Comparison of ENCODE assay signal across 3 cellular contexts in the genomic region with DNA sequence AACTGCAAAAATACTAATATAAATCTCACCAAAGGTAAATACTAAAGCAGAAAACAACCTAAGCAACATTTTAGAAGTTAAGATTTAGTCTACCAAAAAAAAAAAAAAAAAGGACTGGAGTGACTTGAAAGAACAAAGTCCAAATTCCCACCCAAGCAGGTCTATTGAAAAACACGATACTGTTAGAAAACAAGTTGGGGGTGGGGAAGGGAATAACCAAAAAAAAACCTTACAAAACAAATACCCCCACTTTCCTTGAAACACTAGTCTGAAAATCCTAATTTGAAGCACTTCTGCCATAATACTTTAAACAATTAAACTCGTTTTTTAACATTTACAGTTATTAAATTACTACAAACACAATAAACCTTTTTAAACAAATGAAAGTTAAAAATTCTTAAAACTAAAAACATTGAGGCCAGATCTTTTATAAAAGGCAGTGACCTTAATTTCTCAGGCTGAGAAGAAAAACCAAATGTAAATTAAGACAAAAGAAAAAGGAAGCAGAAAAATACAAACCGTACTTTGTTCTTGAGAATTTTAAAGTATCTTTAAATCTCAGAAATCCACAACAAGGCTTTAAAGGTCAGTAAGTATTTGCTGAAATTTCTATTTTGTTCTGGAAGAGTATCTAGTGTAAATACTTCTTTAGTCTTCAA.
A peak's percentile ranks its signal among the peaks of the same experiment; 100 is the strongest.
TF ChIP-seq lines count a peak whose summit lies in the region.

No MANE protein-coding gene starts in this region.

TF ChIP-seq in SK-N-SH, 30 proteins besides CTCF, POLR2A, EP300 and RAD21:
- no peak; the same call in 1 of the 2 replicates for TF ChIP-seq MXI1 (IDR thresholded peaks at IDR 0.05; ENCODE audit: low read depth, low read length)
- no peak for TF ChIP-seq NFIC (IDR thresholded peaks at IDR 0.05; ENCODE audit: borderline replicate concordance)
- TF ChIP-seq ELF1 (IDR thresholded peaks at IDR 0.05), result no peak
- TF ChIP-seq CHD2 (IDR thresholded peaks at IDR 0.05; ENCODE audit: low read length, partially characterized antibody), result no peak
- TF ChIP-seq YY1 (IDR thresholded peaks at IDR 0.05; ENCODE audit: low read depth), result no peak
- TF ChIP-seq, protein P1, sequence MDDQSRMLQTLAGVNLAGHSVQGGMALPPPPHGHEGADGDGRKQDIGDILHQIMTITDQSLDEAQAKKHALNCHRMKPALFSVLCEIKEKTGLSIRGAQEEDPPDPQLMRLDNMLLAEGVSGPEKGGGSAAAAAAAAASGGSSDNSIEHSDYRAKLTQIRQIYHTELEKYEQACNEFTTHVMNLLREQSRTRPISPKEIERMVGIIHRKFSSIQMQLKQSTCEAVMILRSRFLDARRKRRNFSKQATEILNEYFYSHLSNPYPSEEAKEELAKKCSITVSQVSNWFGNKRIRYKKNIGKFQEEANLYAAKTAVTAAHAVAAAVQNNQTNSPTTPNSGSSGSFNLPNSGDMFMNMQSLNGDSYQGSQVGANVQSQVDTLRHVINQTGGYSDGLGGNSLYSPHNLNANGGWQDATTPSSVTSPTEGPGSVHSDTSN (IDR thresholded peaks at IDR 0.05), result no peak
- TF ChIP-seq RCOR1 (IDR thresholded peaks at IDR 0.05; ENCODE audit: low read length), result no peak
- no peak for TF ChIP-seq MEF2A (IDR thresholded peaks at IDR 0.05; ENCODE audit: borderline replicate concordance, low read depth)
- no peak for TF ChIP-seq POLR2AphosphoS5 (IDR thresholded peaks at IDR 0.05; ENCODE audit: low read depth, low read length)
- no peak for TF ChIP-seq FOXJ3 (CRISPR knock-in tag; IDR thresholded peaks at IDR 0.05)
- TF ChIP-seq ZBTB33 (IDR thresholded peaks at IDR 0.05; ENCODE audit: borderline replicate concordance, low read depth), result no peak
- TF ChIP-seq TCF12 (IDR thresholded peaks at IDR 0.05), result no peak
- TF ChIP-seq GATA2 (CRISPR knock-in tag; IDR thresholded peaks at IDR 0.05), result no peak
- no peak for TF ChIP-seq RXRA (IDR thresholded peaks at IDR 0.05; ENCODE audit: borderline replicate concordance, low read depth)
- no peak for TF ChIP-seq FOXM1 (IDR thresholded peaks at IDR 0.05; ENCODE audit: low read depth)
- no peak for TF ChIP-seq SMC3 (IDR thresholded peaks at IDR 0.05; ENCODE audit: low read depth, low read length)
- TF ChIP-seq RFX5 (IDR thresholded peaks at IDR 0.05; ENCODE audit: low read length), result no peak
- no peak for TF ChIP-seq FOSL2 (IDR thresholded peaks at IDR 0.05; ENCODE audit: borderline replicate concordance, low read depth)
- TF ChIP-seq JUND (IDR thresholded peaks at IDR 0.05), result no peak

TF ChIP-seq in SK-N-SH treated with all-trans-retinoic acid at 6 μM for 48 hours, 23 proteins besides CTCF, POLR2A, EP300 and RAD21 (continues in another document):
- no peak for TF ChIP-seq ARNTL (CRISPR knock-in tag; IDR thresholded peaks at IDR 0.05; ENCODE audit: borderline replicate concordance, low read depth)
- TF ChIP-seq ESRRG (CRISPR knock-in tag; IDR thresholded peaks at IDR 0.05), result no peak
- no peak for TF ChIP-seq TCF4 (CRISPR knock-in tag; IDR thresholded peaks at IDR 0.05; ENCODE audit: borderline replicate concordance)
- TF ChIP-seq RARB (CRISPR knock-in tag; IDR thresholded peaks at IDR 0.05), result no peak
- TF ChIP-seq ZNF8 (CRISPR knock-in tag; IDR thresholded peaks at IDR 0.05), result no peak
- no peak for TF ChIP-seq CREB5 (CRISPR knock-in tag; IDR thresholded peaks at IDR 0.05; ENCODE audit: low read depth)
- TF ChIP-seq OSR1 (CRISPR knock-in tag; IDR thresholded peaks at IDR 0.05), result no peak
- TF ChIP-seq ZFP30 (CRISPR knock-in tag; IDR thresholded peaks at IDR 0.05), result no peak
- TF ChIP-seq ZNF70 (CRISPR knock-in tag; IDR thresholded peaks at IDR 0.05), result no peak
- no peak for TF ChIP-seq ZFP3 (CRISPR knock-in tag; IDR thresholded peaks at IDR 0.05)
- TF ChIP-seq GLIS3 (CRISPR knock-in tag; IDR thresholded peaks at IDR 0.05), result no peak
- TF ChIP-seq PATZ1 (CRISPR knock-in tag; IDR thresholded peaks at IDR 0.05; ENCODE audit: borderline replicate concordance), result no peak
- TF ChIP-seq SNAI2 (CRISPR knock-in tag; IDR thresholded peaks at IDR 0.05), result no peak
- TF ChIP-seq POU6F1 (CRISPR knock-in tag; IDR thresholded peaks at IDR 0.05; ENCODE audit: borderline replicate concordance, low read depth), result no peak
- TF ChIP-seq ISL1 (CRISPR knock-in tag; IDR thresholded peaks at IDR 0.05), result no peak

TF ChIP-seq in H1, 55 proteins besides CTCF, POLR2A, EP300 and RAD21:
- no peak for TF ChIP-seq RNF2 (IDR thresholded peaks at IDR 0.05; ENCODE audit: borderline replicate concordance, low read depth, low read length, missing control alignments, poor library complexity, severe bottlenecking)
- TF ChIP-seq CBX8 (IDR thresholded peaks at IDR 0.05; ENCODE audit: borderline replicate concordance, low read depth, low read length), result no peak
- no peak for TF ChIP-seq RBBP5 (IDR thresholded peaks at IDR 0.05; ENCODE audit: borderline replicate concordance, low read depth, low read length)
- no peak for TF ChIP-seq SIN3A (conservative IDR thresholded peaks at IDR 0.05 in 1 of 2, IDR thresholded peaks at IDR 0.05 in 1 of 2; ENCODE audit: low read depth in 1 of 2, low read length in 2 of 2)
- no peak for TF ChIP-seq RXRA (IDR thresholded peaks at IDR 0.05; ENCODE audit: insufficient read depth, low read depth, low read length)
- 0 out of 2 replicates have a peak, but pooled peaks have one; percentile 9 for TF ChIP-seq PHF8 (conservative IDR thresholded peaks at IDR 0.05; ENCODE audit: low read depth, low read length)
- TF ChIP-seq CHD1 (IDR thresholded peaks at IDR 0.05; ENCODE audit: low read depth, low read length), result peak; percentile 66
- no peak for TF ChIP-seq SAP30 (IDR thresholded peaks at IDR 0.05; ENCODE audit: insufficient read depth, insufficient replicate concordance, low read length)
- TF ChIP-seq SUZ12 (IDR thresholded peaks at IDR 0.05; ENCODE audit: low read length), result no peak
- TF ChIP-seq POU5F1 (IDR thresholded peaks at IDR 0.05; ENCODE audit: low read depth, low read length), result no peak
- no peak for TF ChIP-seq GTF2F1 (IDR thresholded peaks at IDR 0.05; ENCODE audit: borderline replicate concordance, low read depth, low read length)
- TF ChIP-seq SP1 (IDR thresholded peaks at IDR 0.05; ENCODE audit: low read depth, low read length), result no peak
